ENCODE assay signal across 15 cellular contexts in the genomic region with DNA sequence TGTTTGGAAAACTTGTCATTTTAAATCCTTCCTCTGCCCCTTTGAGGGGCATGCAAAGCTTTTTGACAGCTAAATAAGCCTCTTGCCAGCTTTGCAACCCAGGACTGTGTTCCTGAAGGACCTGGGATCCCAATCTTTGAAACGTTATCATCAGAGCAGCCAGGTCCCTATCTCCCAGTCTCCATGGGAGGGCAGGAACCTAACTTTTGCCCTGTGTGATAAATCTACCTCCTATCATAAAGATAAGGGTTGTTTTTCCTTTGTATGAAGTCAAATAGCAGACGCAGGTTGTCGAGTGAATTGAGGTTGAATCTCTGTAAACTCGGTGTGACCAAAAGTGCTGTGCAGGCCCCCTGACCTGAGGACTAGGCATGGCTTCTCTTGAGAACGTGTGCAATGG. TPM values are rescaled to one million over a fixed set of nuclear protein-coding genes. Genes with fewer than 3 reads are reported as not detected.
A peak's percentile ranks its signal among the peaks of the same experiment; 100 is the strongest.
DNase-seq lines count a peak whose midpoint lies in the region; ATAC-seq and TF ChIP-seq lines count a peak whose summit lies in the region.
"Had no signal": no experiment of that assay in that cellular context is flagged by ENCODE, and none has a peak within 500 bp of the region (broad histone marks: within the 10 kb centered on the region; RNA-seq: fewer than 3 reads in every experiment).

No MANE protein-coding gene starts in this region.

- H3K4me2 ChIP-seq in neural progenitor cell = no peak overlapping the region
- H3K4me2 ChIP-seq: A549 had no signal

- H3K27ac ChIP-seq in neural progenitor cell (no peak overlapping the region), stomach (no peak overlapping the region)
- H3K27ac ChIP-seq: A549, C4-2B had no signal

- H3K9me3 ChIP-seq in neural progenitor cell (ENCODE audit: low read depth) (no peaks in the 10 kb centered on the region), stomach (no peaks in the 10 kb centered on the region)
- H3K9me3 ChIP-seq: Caco-2 had no signal

- no peaks in the 10 kb centered on the region for H3K36me3 ChIP-seq in neural progenitor cell
- H3K36me3 ChIP-seq in stomach = no peaks in the 10 kb centered on the region

- peak overlapping the region; percentile 37 for H2AFZ ChIP-seq in neural progenitor cell (replicated peaks)

- H3F3A ChIP-seq in neural progenitor cell (ENCODE audit: low read depth) = no peaks in the 10 kb centered on the region

- no peak for TF ChIP-seq EP300 in stomach (IDR thresholded peaks at IDR 0.05)

- 27 to 55% (median 36%) methylated on average over 5 of the region's 5 CpGs for WGBS in stomach, 5 donors

- no peaks in the 10 kb centered on the region for H3K79me2 ChIP-seq in neural progenitor cell (ENCODE audit: low read depth)

- H3K4me1 ChIP-seq in neural progenitor cell (no peaks in the 10 kb centered on the region), stomach (peaks cover 0 to 10% (median 3%) of the 10 kb centered on the region in 4 donors)
- H3K4me1 ChIP-seq: A549 had no signal

- TF ChIP-seq POLR2A in stomach (IDR thresholded peaks at IDR 0.05) = no peak

- peaks cover 2% of the 10 kb centered on the region for H3K9me3 Mint-ChIP-seq in neural progenitor cell
- H3K9me3 Mint-ChIP-seq in activated CD4-positive, alpha-beta T cell treated with anti-CD3 and anti-CD28 coated beads, Interleukin-2, amount 10 ng/mL, durations not matched to agents 24 days and 14 days = peaks cover 3% of the 10 kb centered on the region
- H3K9me3 Mint-ChIP-seq: CD4-positive, alpha-beta T cell had no signal

- H3K4me3 ChIP-seq in neural progenitor cell = no peak overlapping the region
- no peak overlapping the region for H3K4me3 ChIP-seq in stomach
- H3K4me3 ChIP-seq: A549 had no signal

- no peaks in the 10 kb centered on the region for H3K36me3 Mint-ChIP-seq in neural progenitor cell
- H3K36me3 Mint-ChIP-seq in activated CD4-positive, alpha-beta T cell treated with anti-CD3 and anti-CD28 coated beads, Interleukin-2, amount 10 ng/mL, durations not matched to agents 24 days and 14 days (ENCODE audit: low read depth) = no peaks in the 10 kb centered on the region

- no peaks in the 10 kb centered on the region for H3K4me1 Mint-ChIP-seq in neural progenitor cell
- no peaks in the 10 kb centered on the region for H3K4me1 Mint-ChIP-seq in activated CD4-positive, alpha-beta T cell treated with anti-CD3 and anti-CD28 coated beads, Interleukin-2, amount 10 ng/mL, durations not matched to agents 24 days and 14 days

- peaks cover 4% of the 10 kb centered on the region for H3K27me3 Mint-ChIP-seq in neural progenitor cell (ENCODE audit: insufficient read depth, low read depth)
- H3K27me3 Mint-ChIP-seq in activated CD4-positive, alpha-beta T cell treated with anti-CD3 and anti-CD28 coated beads, Interleukin-2, amount 10 ng/mL, durations not matched to agents 24 days and 14 days = no peaks in the 10 kb centered on the region

- no peak overlapping the region for H3K4me3 Mint-ChIP-seq in neural progenitor cell
- H3K4me3 Mint-ChIP-seq in activated CD4-positive, alpha-beta T cell treated with anti-CD3 and anti-CD28 coated beads, Interleukin-2, amount 10 ng/mL, durations not matched to agents 24 days and 14 days = no peak overlapping the region
- H3K4me3 Mint-ChIP-seq: CD4-positive, alpha-beta T cell; HFFc6 had no signal

- H3K9ac ChIP-seq in neural progenitor cell = no peak overlapping the region

- H3K27ac Mint-ChIP-seq in neural progenitor cell = no peak overlapping the region
- no peak overlapping the region for H3K27ac Mint-ChIP-seq in activated CD4-positive, alpha-beta T cell treated with anti-CD3 and anti-CD28 coated beads, Interleukin-2, amount 10 ng/mL, durations not matched to agents 24 days and 14 days
- H3K27ac Mint-ChIP-seq: CD4-positive, alpha-beta T cell; HFFc6 had no signal

- peak; percentile 73 for ATAC-seq in left colon
- ATAC-seq: A549, HCT116 had no signal

- TF ChIP-seq CTCF in neural progenitor cell (IDR thresholded peaks at IDR 0.05) (no peak), stomach (IDR thresholded peaks at IDR 0.05) (no peak)

- H4K20me1 ChIP-seq in neural progenitor cell (ENCODE audit: low read depth) = no peaks in the 10 kb centered on the region

- H3K27me3 ChIP-seq in neural progenitor cell = peaks cover 52% of the 10 kb centered on the region
- no peaks in the 10 kb centered on the region for H3K27me3 ChIP-seq in stomach

- intact Hi-C loops in left colon (cut with DNase I, micrococcal nuclease) = no loop called here
- intact Hi-C loops in stomach (cut with DNase I; ENCODE audit: low total_unique reads) = no loop called here
- intact Hi-C loops in activated CD4-positive, alpha-beta T cell treated with anti-CD3 and anti-CD28 coated beads, Interleukin-2, amount 10 ng/mL, durations not matched to agents 24 days and 14 days (cut with micrococcal nuclease) = no loop called here

- DNase-seq in HuH-7 (ENCODE audit: low spot score) (peak; percentile 24), left colon (no peak), neural progenitor cell (ENCODE audit: low spot score) (no peak), 8988T (no peak), stomach (no peak)
- DNase-seq in activated CD4-positive, alpha-beta T cell treated with anti-CD3 and anti-CD28 coated beads, Interleukin-2, amount 10 ng/mL, durations not matched to agents 24 days and 14 days = no peak
- DNase-seq: AML-193; Caco-2; CD4-positive, alpha-beta T cell; GOT3; H7; HFFc6 had no signal

RNA-seq across cellular contexts. Expression of gene TPRKB, which starts 30.1 kb away (rescaled TPM):
- 10 to 100 TPM; 22.5 to 24.4 TPM for total RNA-seq in left colon
- total RNA-seq in neural progenitor cell (ENCODE audit: low replicate concordance) = 96.8 and 157 TPM in 2 replicates
- 10 to 100 TPM in 2 of 5 donors, 1 to 10 TPM in 2, not detected in 1; 3.1 to 31.4 (median 7.2) TPM for total RNA-seq in stomach
- 10 to 100 TPM; 60.9 to 76.0 (median 75.9) TPM for polyA plus RNA-seq in stomach
- 37.6 and 38.5 TPM in 2 replicates for total RNA-seq in activated CD4-positive, alpha-beta T cell treated with anti-CD3 and anti-CD28 coated beads, Interleukin-2, amount 10 ng/mL, durations not matched to agents 24 days and 14 days
